In the genomic region with DNA sequence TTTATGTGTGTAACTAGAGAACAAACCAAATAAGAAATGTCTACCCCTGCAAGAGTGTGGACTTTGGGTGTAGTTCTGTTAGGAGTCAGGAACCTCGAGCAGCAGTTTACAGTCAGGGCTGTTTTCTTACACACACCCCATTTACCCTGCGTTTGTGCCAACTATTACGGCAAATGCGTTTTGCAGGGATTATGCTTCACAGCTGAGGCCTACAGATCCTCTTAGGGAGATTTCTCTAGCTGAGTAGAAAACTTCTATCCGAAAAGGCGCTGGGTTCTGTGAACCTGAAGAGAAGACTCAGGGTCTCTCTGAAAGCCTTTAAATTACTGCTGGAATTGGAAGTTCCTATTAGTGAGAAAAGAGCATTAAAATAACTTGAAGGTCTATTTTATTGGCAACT, we compare ENCODE assay signal across 25 cellular contexts.
"Had no signal": no experiment of that assay in that cellular context is flagged by ENCODE, and none has a peak within 500 bp of the region (broad histone marks: within the 10 kb centered on the region; RNA-seq: fewer than 3 reads in every experiment).

No MANE protein-coding gene starts in this region.

- H3K4me3 ChIP-seq: adrenal gland, SK-N-MC had no signal

- H3K27ac ChIP-seq: adrenal gland, SK-N-MC, VCaP had no signal

- ATAC-seq: activated CD4-positive, alpha-beta T cell treated with anti-CD3 and anti-CD28 coated beads for 36 hours; activated CD8-positive, alpha-beta T cell treated with anti-CD3 and anti-CD28 coated beads for 36 hours; T-cell had no signal

- H3K36me3 ChIP-seq: adrenal gland had no signal

- DNase-seq: activated CD4-positive, alpha-beta T cell treated with anti-CD3 and anti-CD28 coated beads for 36 hours; activated CD8-positive, alpha-beta memory T cell treated with anti-CD3 and anti-CD28 coated beads, Interleukin-2, amount 50 U/mL, for 48 hours; activated CD8-positive, alpha-beta T cell treated with anti-CD3 and anti-CD28 coated beads for 36 hours; activated effector memory CD4-positive, alpha-beta T cell treated with anti-CD3 and anti-CD28 coated beads, Interleukin-2, amount 50 U/mL, for 16 hours; activated naive CD4-positive, alpha-beta T cell treated with Interleukin-2 at 50 U/mL for 16 hours; activated naive CD8-positive, alpha-beta T cell treated with anti-CD3 and anti-CD28 coated beads for 36 hours; activated T-cell treated with anti-CD3 and anti-CD28 coated beads, Interleukin-2, amount 50 U/mL, for 1 hour; anterior cingulate cortex; central memory CD4-positive, alpha-beta T cell; IMR-90; Kasumi-1; KBM-7; NCI-H1105 treated with DMSO at 0.1 percent for 48 hours; NCI-H1436 treated with DMSO at 0.1 percent for 48 hours; NCI-H187; NCI-H2081; NCI-H446; NCI-H524; NCI-H748 treated with DMSO at 0.1 percent for 48 hours; T-cell; T-helper 2 cell; T1000 had no signal

- H3K9me3 ChIP-seq: adrenal gland had no signal

- H3K27me3 ChIP-seq: adrenal gland had no signal
